16 cellular contexts compared by ENCODE assay signal in the genomic region with DNA sequence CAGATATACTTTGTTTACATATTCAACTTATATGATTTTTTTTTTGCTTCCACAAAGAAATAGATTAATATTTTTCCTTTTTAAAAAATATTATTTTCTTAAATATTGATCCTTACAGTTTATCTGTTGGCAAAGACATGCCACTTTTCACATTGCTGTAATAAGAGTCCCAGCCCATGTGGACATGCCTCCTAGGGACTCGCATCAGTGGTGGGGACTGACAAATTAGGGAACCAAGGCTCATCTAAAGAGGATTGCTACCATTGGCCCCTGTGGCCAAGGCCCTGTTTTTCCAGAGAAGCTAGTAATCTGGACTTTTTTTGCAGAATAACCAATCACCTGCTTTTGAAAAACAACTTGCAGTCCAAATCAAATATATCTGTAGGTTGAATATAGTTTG. TPM values are rescaled to one million over a fixed set of nuclear protein-coding genes. Genes with fewer than 3 reads are reported as not detected.
DNase-seq lines count a peak whose midpoint lies in the region; ATAC-seq, FAIRE-seq and TF ChIP-seq lines count a peak whose summit lies in the region.
"Had no signal": no experiment of that assay in that cellular context is flagged by ENCODE, and none has a peak within 500 bp of the region (broad histone marks: within the 10 kb centered on the region; RNA-seq: fewer than 3 reads in every experiment).

No MANE protein-coding gene starts in this region.

- H3K9ac ChIP-seq in SU-DHL-6 (ENCODE audit: low read length) (no peak overlapping the region), Karpas-422 (ENCODE audit: low read length) (no peak overlapping the region)

- TF ChIP-seq CTCF in SU-DHL-6 (IDR thresholded peaks at IDR 0.05; ENCODE audit: insufficient read depth, low read length, poor library complexity, severe bottlenecking), result no peak
- TF ChIP-seq CTCF in pancreas (IDR thresholded peaks at IDR 0.05), result no peak

- no peaks in the 10 kb centered on the region for H3K9me3 ChIP-seq in SU-DHL-6 (ENCODE audit: insufficient read depth, low read length)
- H3K9me3 ChIP-seq in pancreas, result no peaks in the 10 kb centered on the region
- H3K9me3 ChIP-seq in Karpas-422 (ENCODE audit: low read length), result no peaks in the 10 kb centered on the region

- 20 to 38% methylated on average over 1 of the region's 1 CpG for WGBS in pancreas, 2 donors

- H3K27ac ChIP-seq in SU-DHL-6 (ENCODE audit: low read depth, low read length) (no peak overlapping the region), pancreas (no peak overlapping the region), Karpas-422 (ENCODE audit: low read length) (no peak overlapping the region)

- intact Hi-C loops in pancreas (cut with DNase I), result loop anchor here in 1 of 3 donors (10.0 kb wide), 1 partner anchor 290 kb away; a partner anchor contains a TSS

- no peaks in the 10 kb centered on the region for H3F3A ChIP-seq in SU-DHL-6 (ENCODE audit: insufficient read depth)

- H2AFZ ChIP-seq in SU-DHL-6 (ENCODE audit: low read depth, low read length, severe bottlenecking) (peak overlapping the region; percentile 54), Karpas-422 (ENCODE audit: low read length) (no peak overlapping the region)

- H3K4me1 ChIP-seq in pancreas (peaks cover 0 to 17% (median 11%) of the 10 kb centered on the region in 3 donors), Karpas-422 (ENCODE audit: low read length) (no peaks in the 10 kb centered on the region)

- H3K9me2 ChIP-seq in SU-DHL-6 (replicated peaks; ENCODE audit: insufficient read depth, low read length), result no peaks in the 10 kb centered on the region
- no peaks in the 10 kb centered on the region for H3K9me2 ChIP-seq in Karpas-422 (replicated peaks; ENCODE audit: insufficient read depth, low read length)

- H3K4me3 ChIP-seq in SU-DHL-6 (ENCODE audit: insufficient read depth, low read length, poor library complexity, severe bottlenecking), result no peak overlapping the region
- H3K4me3 ChIP-seq in pancreas, result no peak overlapping the region
- H3K4me3 ChIP-seq in Karpas-422 (ENCODE audit: low read length), result no peak overlapping the region

- DNase-seq in CD1c-positive myeloid dendritic cell (ENCODE audit: extremely low spot score), result peak; percentile 32
- DNase-seq in pancreas, result no peak
- DNase-seq in NCI-H510A (lab: John Stamatoyannopoulos, UW), result no peak
- no peak for DNase-seq in mucosa of gallbladder (ENCODE audit: low spot score)
- no peak for DNase-seq in activated CD4-positive, CD25-positive, alpha-beta regulatory T cell treated with anti-CD3 and anti-CD28 coated beads, Interleukin-2, amount 50 U/mL, for 72 hours
- DNase-seq in Karpas-422, result no peak
- DNase-seq: DMS 273 treated with DMSO at 0.1 percent for 48 hours, EL, HCEC 1CT, Kasumi-1, NCI-H446, NCI-H774, T-cell had no signal

- H3K79me2 ChIP-seq in SU-DHL-6 (ENCODE audit: insufficient read depth, low read length) (no peaks in the 10 kb centered on the region), Karpas-422 (ENCODE audit: low read length) (no peaks in the 10 kb centered on the region)

- no peak for FAIRE-seq in pancreas (lab: Jason Lieb, UNC)

- H3K27me3 ChIP-seq in SU-DHL-6 (ENCODE audit: low read length), result no peaks in the 10 kb centered on the region
- no peaks in the 10 kb centered on the region for H3K27me3 ChIP-seq in pancreas
- no peaks in the 10 kb centered on the region for H3K27me3 ChIP-seq in Karpas-422 (ENCODE audit: low read length)

- H3K4me2 ChIP-seq in SU-DHL-6 (ENCODE audit: low read depth, low read length, poor library complexity, severe bottlenecking) (no peak overlapping the region), Karpas-422 (ENCODE audit: low read depth, low read length, poor library complexity, severe bottlenecking) (no peak overlapping the region)

- peak; percentile 50 for ATAC-seq in GM18502 (IDR thresholded peaks at IDR 0.05; ENCODE audit: poor library complexity, unreplicated experiment)
- peak in 3 of 4 donors; percentile 31 to 44 (median 40) for ATAC-seq in pancreas
- ATAC-seq: Panc1, T-cell had no signal

- H4K20me1 ChIP-seq in SU-DHL-6 (ENCODE audit: low read depth, low read length) (no peaks in the 10 kb centered on the region), Karpas-422 (ENCODE audit: insufficient read depth, low read depth, low read length) (no peaks in the 10 kb centered on the region)

- no peaks in the 10 kb centered on the region; the same call in 1 of the 2 replicates for H3K36me3 ChIP-seq in SU-DHL-6 (ENCODE audit: low read length)
- H3K36me3 ChIP-seq in pancreas, result peaks cover 3 to 14% (median 4%) of the 10 kb centered on the region in 3 donors
- no peaks in the 10 kb centered on the region for H3K36me3 ChIP-seq in Karpas-422 (ENCODE audit: insufficient read depth, low read length)

RNA-seq across cellular contexts. Expression of a gene that starts 27.8 kb away (rescaled TPM):
- total RNA-seq in pancreas, result 1 to 10 TPM in 5 of 6 donors, under 1 TPM in 1; 0.94 to 9.5 (median 3.4) TPM
- 1 to 10 TPM in 1 of 2 donors, under 1 TPM in 1; 0.61 to 2.0 TPM for polyA plus RNA-seq in pancreas
- 8.2 TPM for total RNA-seq in mucosa of gallbladder
- not detected in 2 replicates for total RNA-seq in Karpas-422 (2014; rRNA removed; shearing (Covaris generic); ENCODE audit: low replicate concordance)
